9 cellular contexts compared by ENCODE assay signal in genomic region chr13:110471156-110471832, GRCh38.
DNase-seq lines count a peak whose midpoint lies in the region; ATAC-seq lines count a peak whose summit lies in the region.
"Had no signal": no experiment of that assay in that cellular context is flagged by ENCODE, and none has a peak within 500 bp of the region (broad histone marks: within the 10 kb centered on the region; RNA-seq: fewer than 3 reads in every experiment).

No MANE protein-coding gene starts in this region.

- ATAC-seq in GM18502 (IDR thresholded peaks at IDR 0.05; ENCODE audit: poor library complexity, unreplicated experiment): peak; percentile 59
- peak; percentile 45 for ATAC-seq in GM21447 (IDR thresholded peaks at IDR 0.05; ENCODE audit: unreplicated experiment)
- ATAC-seq in HG03432 (IDR thresholded peaks at IDR 0.05; ENCODE audit: unreplicated experiment): peak; percentile 48
- ATAC-seq in left colon: no peak
- no peak for ATAC-seq in activated naive CD4-positive, alpha-beta T cell treated with anti-CD3 and anti-CD28 coated beads, Interleukin-2, amount 50 U/mL, for 72 hours

- H3K36me3 Mint-ChIP-seq in activated naive CD4-positive, alpha-beta T cell treated with anti-CD3 and anti-CD28 coated beads, Interleukin-2, amount 50 U/mL, for 72 hours: no peaks in the 10 kb centered on the region

- peak; percentile 29 to 38 for DNase-seq in left colon
- no peak for DNase-seq in activated CD4-positive, alpha-beta T cell treated with anti-CD3 and anti-CD28 coated beads, Interleukin-2, amount 50 U/mL, for 1 hour
- DNase-seq in HK-2 (ENCODE audit: unreplicated experiment): no peak
- no peak for DNase-seq in activated naive CD4-positive, alpha-beta T cell treated with anti-CD3 and anti-CD28 coated beads, Interleukin-2, amount 50 U/mL, for 72 hours (ENCODE audit: low spot score in 2 of 2)
- DNase-seq in DMS114 treated with DMSO at 0.1 percent for 48 hours (lab: John Stamatoyannopoulos, UW; ENCODE audit: unreplicated experiment): no peak

- no peaks in the 10 kb centered on the region for H3K9me3 Mint-ChIP-seq in activated naive CD4-positive, alpha-beta T cell treated with anti-CD3 and anti-CD28 coated beads, Interleukin-2, amount 50 U/mL, for 72 hours
- H3K9me3 Mint-ChIP-seq: T-helper 2 cell treated with Interferon-gamma antibody and Interleukin-4, amounts not matched to agents 5 μg/mL and 100 μg/mL, for 36 hours had no signal

- intact Hi-C loops in left colon (cut with DNase I, micrococcal nuclease): no loop called here

- H3K27ac Mint-ChIP-seq in activated naive CD4-positive, alpha-beta T cell treated with anti-CD3 and anti-CD28 coated beads, Interleukin-2, amount 50 U/mL, for 72 hours: no peak overlapping the region
- H3K27ac Mint-ChIP-seq: T-helper 2 cell treated with Interferon-gamma antibody and Interleukin-4, amounts not matched to agents 5 μg/mL and 100 μg/mL, for 36 hours had no signal

Comparison
In these comparisons a context has a peak if more than half of its experiments do, and no peak if none do; other contexts are left out.
1. ATAC-seq: peak in GM18502 (single experiment), GM21447 (single experiment) and HG03432 (single experiment); none in left colon (single experiment) and activated naive CD4-positive, alpha-beta T cell treated with anti-CD3 and anti-CD28 coated beads, Interleukin-2, amount 50 U/mL, for 72 hours (0 of 2).
2. DNase-seq: peak in left colon (2 of 2); none in activated CD4-positive, alpha-beta T cell treated with anti-CD3 and anti-CD28 coated beads, Interleukin-2, amount 50 U/mL, for 1 hour (single experiment), HK-2 (single experiment), activated naive CD4-positive, alpha-beta T cell treated with anti-CD3 and anti-CD28 coated beads, Interleukin-2, amount 50 U/mL, for 72 hours (0 of 2) and DMS114 treated with DMSO at 0.1 percent for 48 hours (single experiment).